ENCODE assay signal across 9 cellular contexts in genomic region chr4:170589597-170590191, GRCh38.
DNase-seq lines count a peak whose midpoint lies in the region; ATAC-seq and TF ChIP-seq lines count a peak whose summit lies in the region.
"Had no signal": no experiment of that assay in that cellular context is flagged by ENCODE, and none has a peak within 500 bp of the region (broad histone marks: within the 10 kb centered on the region; RNA-seq: fewer than 3 reads in every experiment).

No MANE protein-coding gene starts in this region.

- H3K9me3 Mint-ChIP-seq in glutamatergic neuron (ENCODE audit: unreplicated experiment), result no peaks in the 10 kb centered on the region
- H3K9me3 Mint-ChIP-seq in activated CD4-positive, alpha-beta T cell treated with anti-CD3 and anti-CD28 coated beads, Interleukin-2, amount 10 ng/mL, durations not matched to agents 7 days and 5 days, result peaks cover 3% of the 10 kb centered on the region
- H3K9me3 Mint-ChIP-seq: activated naive CD8-positive, alpha-beta T cell treated with anti-CD3 and anti-CD28 coated beads, Interleukin-2, amount 10 ng/mL, durations not matched to agents 7 days and 5 days had no signal

- peak; percentile 57 for ATAC-seq in GM18873 (IDR thresholded peaks at IDR 0.05; ENCODE audit: low FRiP score, unreplicated experiment)
- peak; percentile 80 for ATAC-seq in HG03064 (IDR thresholded peaks at IDR 0.05; ENCODE audit: low read depth, unreplicated experiment)

- no peak overlapping the region for H3K4me3 Mint-ChIP-seq in glutamatergic neuron (ENCODE audit: unreplicated experiment)
- H3K4me3 Mint-ChIP-seq in activated CD4-positive, alpha-beta T cell treated with anti-CD3 and anti-CD28 coated beads, Interleukin-2, amount 10 ng/mL, durations not matched to agents 7 days and 5 days, result no peak overlapping the region
- H3K4me3 Mint-ChIP-seq: activated naive CD8-positive, alpha-beta T cell treated with anti-CD3 and anti-CD28 coated beads, Interleukin-2, amount 10 ng/mL, durations not matched to agents 7 days and 5 days had no signal

- H3K27ac Mint-ChIP-seq in glutamatergic neuron (ENCODE audit: unreplicated experiment), result no peak overlapping the region
- H3K27ac Mint-ChIP-seq in activated CD4-positive, alpha-beta T cell treated with anti-CD3 and anti-CD28 coated beads, Interleukin-2, amount 10 ng/mL, durations not matched to agents 7 days and 5 days, result no peak overlapping the region
- H3K27ac Mint-ChIP-seq: activated naive CD8-positive, alpha-beta T cell treated with anti-CD3 and anti-CD28 coated beads, Interleukin-2, amount 10 ng/mL, durations not matched to agents 7 days and 5 days had no signal

- TF ChIP-seq CTCF in AG04450 (IDR thresholded peaks at IDR 0.05; ENCODE audit: low read depth, low read length) (peak; percentile 24; the same call in 1 of the 2 replicates), glutamatergic neuron (IDR thresholded peaks at IDR 0.05; ENCODE audit: partially characterized antibody, unreplicated experiment) (peak; percentile 67), uterus (IDR thresholded peaks at IDR 0.05) (no peak)

- no peaks in the 10 kb centered on the region for H3K4me1 Mint-ChIP-seq in glutamatergic neuron (ENCODE audit: low read depth, unreplicated experiment)
- H3K4me1 Mint-ChIP-seq in activated CD4-positive, alpha-beta T cell treated with anti-CD3 and anti-CD28 coated beads, Interleukin-2, amount 10 ng/mL, durations not matched to agents 7 days and 5 days, result no peaks in the 10 kb centered on the region
- H3K4me1 Mint-ChIP-seq: activated naive CD8-positive, alpha-beta T cell treated with anti-CD3 and anti-CD28 coated beads, Interleukin-2, amount 10 ng/mL, durations not matched to agents 7 days and 5 days had no signal

- CTCF ChIA-PET in AG04450 (lab: Charles Lee), result interaction anchor here (0.6 to 1.2 kb wide), 2 partner anchors 127 to 1937 kb away, joined by 3 read pairs; no protein-coding TSS in a partner anchor
- CTCF ChIA-PET in activated CD4-positive, alpha-beta T cell treated with anti-CD3 and anti-CD28 coated beads, Interleukin-2, amount 10 ng/mL, durations not matched to agents 7 days and 5 days (lab: Charles Lee), result no interaction called here

- no peak for TF ChIP-seq POLR2A in uterus (IDR thresholded peaks at IDR 0.05)

- H3K27me3 Mint-ChIP-seq in glutamatergic neuron (ENCODE audit: unreplicated experiment), result no peaks in the 10 kb centered on the region
- no peaks in the 10 kb centered on the region for H3K27me3 Mint-ChIP-seq in activated CD4-positive, alpha-beta T cell treated with anti-CD3 and anti-CD28 coated beads, Interleukin-2, amount 10 ng/mL, durations not matched to agents 7 days and 5 days
- H3K27me3 Mint-ChIP-seq: activated naive CD8-positive, alpha-beta T cell treated with anti-CD3 and anti-CD28 coated beads, Interleukin-2, amount 10 ng/mL, durations not matched to agents 7 days and 5 days had no signal

- H3K27me3 ChIP-seq in AG04450 (ENCODE audit: control insufficient read depth, insufficient read depth, low read length) (no peaks in the 10 kb centered on the region), uterus (no peaks in the 10 kb centered on the region)

- POLR2A ChIA-PET in AG04450 (lab: Yijun Ruan, JAX), result no interaction called here
- POLR2A ChIA-PET in activated CD4-positive, alpha-beta T cell treated with anti-CD3 and anti-CD28 coated beads, Interleukin-2, amount 10 ng/mL, durations not matched to agents 7 days and 5 days (lab: Charles Lee), result interaction anchor here (0.7 kb wide), 1 partner anchor 79 kb away, joined by 3 read pairs; no protein-coding TSS in a partner anchor

- no peaks in the 10 kb centered on the region for H3K36me3 Mint-ChIP-seq in glutamatergic neuron (ENCODE audit: unreplicated experiment)
- H3K36me3 Mint-ChIP-seq in activated CD4-positive, alpha-beta T cell treated with anti-CD3 and anti-CD28 coated beads, Interleukin-2, amount 10 ng/mL, durations not matched to agents 7 days and 5 days (ENCODE audit: low read depth), result no peaks in the 10 kb centered on the region
- H3K36me3 Mint-ChIP-seq: activated naive CD8-positive, alpha-beta T cell treated with anti-CD3 and anti-CD28 coated beads, Interleukin-2, amount 10 ng/mL, durations not matched to agents 7 days and 5 days had no signal

- no peak overlapping the region for H3K4me3 ChIP-seq in AG04450 (ENCODE audit: low read depth, low read length)
- H3K4me3 ChIP-seq in uterus, result no peak overlapping the region

- DNase-seq in AG04450 (ENCODE audit: low read depth, low spot score) (no peak), NCI-H82 (lab: John Stamatoyannopoulos, UW) (peak; percentile 72), glutamatergic neuron (no peak), uterus (no peak)
- DNase-seq in stimulated activated CD8-positive, alpha-beta memory T cell treated with anti-CD3 and anti-CD28 coated beads, Interleukin-4, amount 100 ng/mL, for 48 hours, result no peak
- DNase-seq in activated CD4-positive, alpha-beta T cell treated with anti-CD3 and anti-CD28 coated beads, Interleukin-2, amount 10 ng/mL, durations not matched to agents 7 days and 5 days, result no peak
- DNase-seq: activated naive CD8-positive, alpha-beta T cell treated with anti-CD3 and anti-CD28 coated beads, Interleukin-2, amount 10 ng/mL, durations not matched to agents 7 days and 5 days had no signal

- no peaks in the 10 kb centered on the region for H3K36me3 ChIP-seq in uterus

- no peaks in the 10 kb centered on the region for H3K9me3 ChIP-seq in AG04450 (ENCODE audit: control insufficient read depth, insufficient read depth, low read length)
- H3K9me3 ChIP-seq in uterus, result no peaks in the 10 kb centered on the region

- H3K4me1 ChIP-seq in uterus, result no peaks in the 10 kb centered on the region

- H3K27ac ChIP-seq in AG04450 (ENCODE audit: low read depth, low read length) (no peak overlapping the region), uterus (no peak overlapping the region)

- intact Hi-C loops in uterus (cut with DNase I; ENCODE audit: low total_unique reads), result no loop called here

Comparison
In these comparisons a context has a peak if more than half of its experiments do, and no peak if none do; other contexts are left out.
1. CTCF ChIP-seq: peak in AG04450 (single experiment) and glutamatergic neuron (single experiment); none in uterus (0 of 4).